Comparison of ENCODE assay signal across 10 cellular contexts in genomic region chr2:175169191-175169590, GRCh38.
DNase-seq lines count a peak whose midpoint lies in the region; ATAC-seq and TF ChIP-seq lines count a peak whose summit lies in the region.
"Had no signal": no experiment of that assay in that cellular context is flagged by ENCODE, and none has a peak within 500 bp of the region (broad histone marks: within the 10 kb centered on the region; RNA-seq: fewer than 3 reads in every experiment).

No MANE protein-coding gene starts in this region.

- H3K36me3 Mint-ChIP-seq in activated T-cell treated with anti-CD3 and anti-CD28 coated beads, Interleukin-2, amount 50 U/mL, for 24 hours (ENCODE audit: low read depth), result peaks cover 43% of the 10 kb centered on the region

- intact Hi-C loops in tibial artery (cut with DNase I; ENCODE audit: low total_unique reads), result no loop called here

- no peak for DNase-seq in activated T-cell treated with anti-CD3 and anti-CD28 coated beads, Interleukin-2, amount 50 U/mL, for 24 hours
- no peak for DNase-seq in activated T-cell treated with anti-CD3 and anti-CD28 coated beads, Interleukin-2, amount 50 U/mL, for 1 hour
- DNase-seq in tibial artery (no peak), ecto neural progenitor cell (ENCODE audit: low spot score) (no peak)
- DNase-seq: dermis blood vessel endothelial cell, Kasumi-1 had no signal

- H3K36me3 ChIP-seq in iPS-18a (ENCODE audit: control insufficient read depth, low read depth, low read length) (peaks cover 2% of the 10 kb centered on the region), tibial artery (no peaks in the 10 kb centered on the region)

- H3K27me3 ChIP-seq in iPS-18a (ENCODE audit: control insufficient read depth, insufficient read depth, low read length), result no peaks in the 10 kb centered on the region
- no peaks in the 10 kb centered on the region for H3K27me3 ChIP-seq in tibial artery

- peak overlapping the region; percentile 77 for H3K9ac ChIP-seq in iPS-18a (ENCODE audit: low read length)

- H3K4me3 ChIP-seq in iPS-18a (ENCODE audit: low read length), result peak overlapping the region; percentile 100
- peak overlapping the region in 1 of 2 donors; percentile 79 for H3K4me3 ChIP-seq in tibial artery

- H3K27me3 Mint-ChIP-seq in activated T-cell treated with anti-CD3 and anti-CD28 coated beads, Interleukin-2, amount 50 U/mL, for 24 hours, result no peaks in the 10 kb centered on the region

- H3K27ac Mint-ChIP-seq in activated T-cell treated with anti-CD3 and anti-CD28 coated beads, Interleukin-2, amount 50 U/mL, for 24 hours, result peak overlapping the region; percentile 99

- peak overlapping the region; percentile 97 for H3K4me3 Mint-ChIP-seq in activated T-cell treated with anti-CD3 and anti-CD28 coated beads, Interleukin-2, amount 50 U/mL, for 24 hours

- no peaks in the 10 kb centered on the region for H3K9me3 Mint-ChIP-seq in activated T-cell treated with anti-CD3 and anti-CD28 coated beads, Interleukin-2, amount 50 U/mL, for 24 hours

- H3K27ac ChIP-seq in VCaP, result peak overlapping the region; percentile 86
- no peak overlapping the region for H3K27ac ChIP-seq in iPS-18a (ENCODE audit: low read length)
- H3K27ac ChIP-seq in tibial artery, result peak overlapping the region; percentile 88 to 93

- ATAC-seq in GM18520 (IDR thresholded peaks at IDR 0.05; ENCODE audit: unreplicated experiment) (no peak), GM21717 (IDR thresholded peaks at IDR 0.05; ENCODE audit: unreplicated experiment) (no peak)

- H3K4me1 Mint-ChIP-seq in activated T-cell treated with anti-CD3 and anti-CD28 coated beads, Interleukin-2, amount 50 U/mL, for 24 hours (ENCODE audit: low read depth), result peaks cover 52% of the 10 kb centered on the region

- peaks cover 9% of the 10 kb centered on the region for H3K4me1 ChIP-seq in iPS-18a (ENCODE audit: control insufficient read depth, low read depth, low read length)
- H3K4me1 ChIP-seq in tibial artery, result peaks cover 0 to 27% (median 9%) of the 10 kb centered on the region in 4 donors

- no peaks in the 10 kb centered on the region for H3K9me3 ChIP-seq in iPS-18a (ENCODE audit: control insufficient read depth, low read depth, low read length)
- H3K9me3 ChIP-seq in tibial artery, result no peaks in the 10 kb centered on the region

- TF ChIP-seq CTCF in VCaP (conservative IDR thresholded peaks at IDR 0.05), result no peak
- TF ChIP-seq CTCF in tibial artery (IDR thresholded peaks at IDR 0.05), result no peak
